In genomic region chr15:99015677-99016568, GRCh38 we compare ENCODE assay signal across 8 cellular contexts. TPM values are rescaled to one million over a fixed set of nuclear protein-coding genes. Genes with fewer than 3 reads are reported as not detected.
DNase-seq lines count a peak whose midpoint lies in the region; ATAC-seq and TF ChIP-seq lines count a peak whose summit lies in the region.

No MANE protein-coding gene starts in this region.

- no peaks in the 10 kb centered on the region for H3K9me3 ChIP-seq in ascending aorta
- H3K9me3 ChIP-seq in stomach = no peaks in the 10 kb centered on the region

- TF ChIP-seq CTCF in ascending aorta (IDR thresholded peaks at IDR 0.05) (no peak), stomach (IDR thresholded peaks at IDR 0.05) (no peak)

- H3K4me1 ChIP-seq in ascending aorta = no peaks in the 10 kb centered on the region
- peaks cover 4 to 26% (median 12%) of the 10 kb centered on the region in 4 donors for H3K4me1 ChIP-seq in stomach

- ATAC-seq in GM18520 (IDR thresholded peaks at IDR 0.05; ENCODE audit: unreplicated experiment) (no peak), HG02870 (IDR thresholded peaks at IDR 0.05; ENCODE audit: unreplicated experiment) (no peak)

- no peak for TF ChIP-seq POLR2A in stomach (IDR thresholded peaks at IDR 0.05)

- peak overlapping the region; percentile 60 to 63 for H3K27ac ChIP-seq in ascending aorta
- H3K27ac ChIP-seq in stomach = peak overlapping the region; percentile 80 to 90 (median 84)

- 45 to 69% (median 53%) methylated on average over 31 to 43 of the region's 43 CpGs for WGBS in stomach, 5 donors

- intact Hi-C loops in ascending aorta (cut with DNase I) = loop anchor here (2.0 kb wide), 1 partner anchor 61 kb away; no protein-coding TSS in a partner anchor
- intact Hi-C loops in stomach (cut with DNase I; ENCODE audit: low total_unique reads) = no loop called here

- H3K36me3 ChIP-seq in ascending aorta (no peaks in the 10 kb centered on the region), stomach (no peaks in the 10 kb centered on the region)

- H3K4me3 ChIP-seq in ascending aorta (peak overlapping the region; percentile 61 to 91), stomach (peak overlapping the region; percentile 62 to 70 (median 64))

- H3K27me3 ChIP-seq in ascending aorta (no peaks in the 10 kb centered on the region), stomach (peaks cover 0 to 9% (median 0%) of the 10 kb centered on the region in 3 donors)

- TF ChIP-seq EP300 in stomach (IDR thresholded peaks at IDR 0.05) = no peak

- DNase-seq in NCI-H748 (lab: John Stamatoyannopoulos, UW; ENCODE audit: unreplicated experiment) (peak; percentile 19), NCI-H748 treated with DMSO at 0.1 percent for 48 hours (lab: John Stamatoyannopoulos, UW) (no peak), ascending aorta (ENCODE audit: low spot score in 2 of 2) (no peak), islet precursor cell (peak; percentile 72), stomach (peak; percentile 34), NCI-H1092 treated with DMSO at 0.1 percent for 48 hours (lab: John Stamatoyannopoulos, UW) (no peak)

RNA-seq across cellular contexts. Expression of gene PGPEP1L, which starts 8.3 kb away (rescaled TPM):
- not detected for total RNA-seq in ascending aorta
- total RNA-seq in stomach = not detected
- polyA plus RNA-seq in stomach = under 1 TPM in 1 of 3 donors, not detected in 2; 0.13 TPM

Comparison
In these comparisons a context has a peak if more than half of its experiments do, and no peak if none do; other contexts are left out.
1. DNase-seq: peak in NCI-H748 (single experiment), islet precursor cell (single experiment) and stomach (single experiment); none in NCI-H748 treated with DMSO at 0.1 percent for 48 hours (single experiment), ascending aorta (0 of 2) and NCI-H1092 treated with DMSO at 0.1 percent for 48 hours (single experiment).